Comparison of ENCODE assay signal across 15 cellular contexts in genomic region chr1:201890806-201891450, GRCh38. TPM values are rescaled to one million over a fixed set of nuclear protein-coding genes. Genes with fewer than 3 reads are reported as not detected.
A peak's percentile ranks its signal among the peaks of the same experiment; 100 is the strongest.
DNase-seq lines count a peak whose midpoint lies in the region; ATAC-seq and TF ChIP-seq lines count a peak whose summit lies in the region.
"Had no signal": no experiment of that assay in that cellular context is flagged by ENCODE, and none has a peak within 500 bp of the region (broad histone marks: within the 10 kb centered on the region; RNA-seq: fewer than 3 reads in every experiment).

No MANE protein-coding gene starts in this region.

- ATAC-seq in GM19324 (IDR thresholded peaks at IDR 0.05; ENCODE audit: low FRiP score, unreplicated experiment) (no peak), GM21390 (IDR thresholded peaks at IDR 0.05; ENCODE audit: unreplicated experiment) (no peak), GM18873 (IDR thresholded peaks at IDR 0.05; ENCODE audit: low FRiP score, unreplicated experiment) (no peak)
- ATAC-seq: A549 had no signal

- no peak overlapping the region for H4K91ac ChIP-seq in neuronal stem cell (ENCODE audit: low read depth, low read length, poor library complexity)

- H3K36me3 Mint-ChIP-seq in Calu3 (ENCODE audit: insufficient read depth, unreplicated experiment) = peaks cover 28% of the 10 kb centered on the region

- CTCF ChIA-PET in Calu3 (lab: Charles Lee) = no interaction called here

- peaks cover 0 to 57% (median 6%) of the 10 kb centered on the region in 3 experiments for H3K27me3 ChIP-seq in neuronal stem cell (ENCODE audit: control insufficient read depth in 3 of 3, insufficient read depth in 3 of 3, low read depth in 1 of 3, low read length in 3 of 3)

- H3K4me3 ChIP-seq in coronary artery = peak overlapping the region; percentile 5
- H3K4me3 ChIP-seq in neuronal stem cell (ENCODE audit: low read length in 2 of 2) = no peak overlapping the region
- H3K4me3 ChIP-seq: A549; BLaER1 treated with 17β-estradiol and CSF1 and Interleukin-3, amounts not matched to agents 10 nM and 100 nM; PC-9 had no signal

- no peaks in the 10 kb centered on the region for H3K36me3 ChIP-seq in neuronal stem cell (replicated peaks in 1 of 2; ENCODE audit: control insufficient read depth in 2 of 2, insufficient read depth in 2 of 2, low read length in 2 of 2)
- H3K36me3 ChIP-seq: BLaER1 treated with 17β-estradiol and CSF1 and Interleukin-3, amounts not matched to agents 10 nM and 100 nM had no signal

- H2BK120ac ChIP-seq in neuronal stem cell (ENCODE audit: low read depth, low read length) = no peak overlapping the region

- WGBS in neuronal stem cell (ENCODE audit: extremely low coverage in 2 of 2, insufficient read length in 2 of 2, insufficient replicate concordance in 1 of 2), 2 donors = no CpG with 5 or more reads among the region's 3 CpGs

- no peak overlapping the region for H3K4ac ChIP-seq in neuronal stem cell (ENCODE audit: low read length)

- BruUV-seq in Calu3 (replicated peaks; lab: Mats Ljungman, UMichigan) = no TSS peak

- H2BK5ac ChIP-seq in neuronal stem cell (ENCODE audit: low read length) = no peak overlapping the region

- H2BK12ac ChIP-seq in neuronal stem cell (ENCODE audit: low read length) = no peak overlapping the region

- H3K9me3 ChIP-seq in neuronal stem cell (replicated peaks in 1 of 2; ENCODE audit: control insufficient read depth in 2 of 2, insufficient read depth in 1 of 2, low read depth in 1 of 2, low read length in 2 of 2) = no peaks in the 10 kb centered on the region
- H3K9me3 ChIP-seq: A549; BLaER1 treated with 17β-estradiol and CSF1 and Interleukin-3, amounts not matched to agents 10 nM and 100 nM had no signal

- no peak overlapping the region for H3K9ac ChIP-seq in neuronal stem cell (ENCODE audit: low read depth, low read length, poor library complexity)
- H3K9ac ChIP-seq: BLaER1 treated with 17β-estradiol and CSF1 and Interleukin-3, amounts not matched to agents 10 nM and 100 nM had no signal

- H2AK5ac ChIP-seq in neuronal stem cell (ENCODE audit: low read depth, low read length) = no peak overlapping the region

- TF ChIP-seq CTCF in GM13977 (IDR thresholded peaks at IDR 0.05; ENCODE audit: extremely low read depth, insufficient read depth, missing control alignments) (no peak), coronary artery (IDR thresholded peaks at IDR 0.05) (no peak), Calu3 (IDR thresholded peaks at IDR 0.05; ENCODE audit: unreplicated experiment) (no peak)

- H3K23ac ChIP-seq in neuronal stem cell (ENCODE audit: low read depth, low read length, poor library complexity) = no peak overlapping the region

- H3K4me1 Mint-ChIP-seq in Calu3 (ENCODE audit: low read depth, unreplicated experiment) = peaks cover 3% of the 10 kb centered on the region

- H3K4me1 ChIP-seq in neuronal stem cell (ENCODE audit: control insufficient read depth in 2 of 2, insufficient read depth in 1 of 2, low read depth in 1 of 2, low read length in 2 of 2) = peaks cover 11 to 16% of the 10 kb centered on the region in 2 donors

- in situ Hi-C loops in GM13977 (cut with MboI; ENCODE audit: low pct_unique_long_range_greater_than_20kb, low sequenced_read_pairs, unreplicated experiment) = loop anchor here (10.0 kb wide), 1 partner anchor 244 kb away; no protein-coding TSS in a partner anchor

- DNase-seq in GM13977 (ENCODE audit: low spot score) = peak; percentile 21
- no peak for DNase-seq in coronary artery (ENCODE audit: low spot score)
- DNase-seq in neuronal stem cell (ENCODE audit: low spot score) = no peak
- DNase-seq in Calu3 = no peak
- DNase-seq: DND-41, NCI-H1417, NCI-H187 treated with DMSO at 0.1 percent for 48 hours had no signal

- intact Hi-C loops in Calu3 (cut with micrococcal nuclease; ENCODE audit: unreplicated experiment) = no loop called here

- peak overlapping the region; percentile 7 for H3K18ac ChIP-seq in neuronal stem cell (ENCODE audit: low read length)

- no peaks in the 10 kb centered on the region for H3K9me3 Mint-ChIP-seq in Calu3 (ENCODE audit: low read depth, unreplicated experiment)

- H2BK15ac ChIP-seq in neuronal stem cell (ENCODE audit: low read length) = no peak overlapping the region

- H4K8ac ChIP-seq in neuronal stem cell (ENCODE audit: low read depth, low read length) = no peak overlapping the region

- no peak overlapping the region for H3K4me2 ChIP-seq in neuronal stem cell (ENCODE audit: insufficient read depth, low read length, poor library complexity, severe bottlenecking)
- H3K4me2 ChIP-seq: A549; BLaER1 treated with 17β-estradiol and CSF1 and Interleukin-3, amounts not matched to agents 10 nM and 100 nM; PC-9 had no signal

- H3K27ac ChIP-seq in coronary artery (peak overlapping the region; percentile 30 to 62), neuronal stem cell (replicated peaks; ENCODE audit: low read length) (no peak overlapping the region), temporal lobe (ENCODE audit: low read depth, low read length) (peak overlapping the region; percentile 1)
- H3K27ac ChIP-seq: A549; BLaER1 treated with 17β-estradiol and CSF1 and Interleukin-3, amounts not matched to agents 10 nM and 100 nM; PC-9 had no signal

- no peak overlapping the region for H3K4me3 Mint-ChIP-seq in Calu3 (ENCODE audit: low read depth, unreplicated experiment)

- H2AFZ ChIP-seq in neuronal stem cell (ENCODE audit: low read length) = no peak overlapping the region
- H2AFZ ChIP-seq: PC-9 had no signal

- no peak overlapping the region for H3K14ac ChIP-seq in neuronal stem cell (ENCODE audit: low read length)

- peaks cover 14% of the 10 kb centered on the region for H3K27me3 Mint-ChIP-seq in Calu3 (ENCODE audit: unreplicated experiment)

- no peak overlapping the region for H3K27ac Mint-ChIP-seq in Calu3 (ENCODE audit: unreplicated experiment)

- peaks cover 2% of the 10 kb centered on the region for H3K79me1 ChIP-seq in neuronal stem cell (ENCODE audit: low read depth, low read length)

RNA-seq across cellular contexts. Expression of gene SHISA4, which starts 2.2 kb away (rescaled TPM):
- 10.6 TPM for polyA plus RNA-seq in neuronal stem cell (2013, experiment 1 of 2)
- 11.6 TPM for polyA plus RNA-seq in neuronal stem cell (2013, experiment 2 of 2)
- 17.2 TPM for total RNA-seq in temporal lobe
- total RNA-seq in Calu3 (2022) = 9.9 and 13.7 TPM in 2 replicates

RNA-seq across cellular contexts. Expression of gene LMOD1, which starts 55.4 kb away (rescaled TPM):
- polyA plus RNA-seq in neuronal stem cell (2013, experiment 1 of 2) = 1.2 TPM
- polyA plus RNA-seq in neuronal stem cell (2013, experiment 2 of 2) = 1.2 TPM
- total RNA-seq in temporal lobe (0.49 TPM), Calu3 (2022) (not detected in 2 replicates)
- total RNA-seq: SK-MEL-5 had no signal
- polyA plus RNA-seq: A549 had no signal
